ENCODE assay signal across 19 cellular contexts in genomic region chr16:72123426-72123825, GRCh38. TPM values are rescaled to one million over a fixed set of nuclear protein-coding genes. Genes with fewer than 3 reads are reported as not detected.
DNase-seq lines count a peak whose midpoint lies in the region; ATAC-seq and TF ChIP-seq lines count a peak whose summit lies in the region.
"Had no signal": no experiment of that assay in that cellular context is flagged by ENCODE, and none has a peak within 500 bp of the region (broad histone marks: within the 10 kb centered on the region; RNA-seq: fewer than 3 reads in every experiment).

No MANE protein-coding gene starts in this region.

- H2BK5ac ChIP-seq in IMR-90 (ENCODE audit: low read depth, low read length, poor library complexity, severe bottlenecking) = no peak overlapping the region

- no peaks in the 10 kb centered on the region for H3K36me3 Mint-ChIP-seq in stimulated activated effector memory CD8-positive, alpha-beta T cell treated with anti-CD3 and anti-CD28 coated beads, Interleukin-12 subunit alpha, Interleukin-12 subunit beta, amount 100 ng/mL, for 72 hours
- H3K36me3 Mint-ChIP-seq: CD8-positive, alpha-beta T cell had no signal

- H2AFZ ChIP-seq in IMR-90 (replicated peaks; ENCODE audit: low read length, poor library complexity) (peak overlapping the region; percentile 61), osteoblast (ENCODE audit: low read length) (no peak overlapping the region)
- H2AFZ ChIP-seq: GM23338 had no signal

- POLR2A ChIA-PET in IMR-90 (lab: Charles Lee; ENCODE audit: unreplicated experiment) = no interaction called here

- H3K56ac ChIP-seq in IMR-90 (ENCODE audit: extremely low read depth, insufficient read depth, low read length) = no peak overlapping the region

- H4K20me1 ChIP-seq in IMR-90 (ENCODE audit: insufficient read depth, low read length) (0 out of 2 replicates have a peak, but pooled peaks cover 4% of the 10 kb centered on the region), osteoblast (ENCODE audit: insufficient read depth, low read length) (no peaks in the 10 kb centered on the region)
- H4K20me1 ChIP-seq: BLaER1 treated with 17β-estradiol and CSF1 and Interleukin-3, amounts not matched to agents 10 nM and 100 nM had no signal

- H3K9me3 Mint-ChIP-seq in stimulated activated effector memory CD8-positive, alpha-beta T cell treated with anti-CD3 and anti-CD28 coated beads, Interleukin-12 subunit alpha, Interleukin-12 subunit beta, amount 100 ng/mL, for 72 hours = no peaks in the 10 kb centered on the region
- H3K9me3 Mint-ChIP-seq: CD8-positive, alpha-beta T cell; GM23338 had no signal

- dilution Hi-C loops in IMR-90 (cut with HindIII; ENCODE audit: low sequenced_read_pairs, unreplicated experiment) = no loop called here

- no peak overlapping the region for H3K4me3 Mint-ChIP-seq in stimulated activated effector memory CD8-positive, alpha-beta T cell treated with anti-CD3 and anti-CD28 coated beads, Interleukin-12 subunit alpha, Interleukin-12 subunit beta, amount 100 ng/mL, for 72 hours
- H3K4me3 Mint-ChIP-seq: B cell; CD8-positive, alpha-beta T cell; GM23338 had no signal

- intact Hi-C loops in IMR-90 (cut with micrococcal nuclease) = loop anchor here (10.0 kb wide), 4 partner anchors 281 to 1911 kb away; no protein-coding TSS in a partner anchor

- H2AK5ac ChIP-seq in IMR-90 (ENCODE audit: low read depth, low read length) = no peak overlapping the region

- no peak for TF ChIP-seq POLR2A in IMR-90 (IDR thresholded peaks at IDR 0.05; ENCODE audit: low read depth, low read length)

- TF ChIP-seq RAD21 in IMR-90 (IDR thresholded peaks at IDR 0.05; ENCODE audit: low read length) = no peak

- no peak overlapping the region for H2AK9ac ChIP-seq in IMR-90 (replicated peaks; ENCODE audit: low read depth, low read length, poor library complexity)

- H4K91ac ChIP-seq in IMR-90 (ENCODE audit: insufficient read depth, low read depth, low read length) = no peak overlapping the region

- CTCF ChIA-PET in IMR-90 (lab: Yijun Ruan, JAX) = interaction anchor here (1.5 kb wide), 2 partner anchors 350 to 1756 kb away, joined by 3 to 5 read pairs; no protein-coding TSS in a partner anchor

- H3K4me1 ChIP-seq in IMR-90 (ENCODE audit: control insufficient read depth, insufficient read depth, low read length) = no peaks in the 10 kb centered on the region
- no peaks in the 10 kb centered on the region for H3K4me1 ChIP-seq in osteoblast (ENCODE audit: insufficient read depth, low read length)

- no peaks in the 10 kb centered on the region for H3K79me2 ChIP-seq in osteoblast (ENCODE audit: insufficient read depth, low read length)

- no peak overlapping the region for H3K14ac ChIP-seq in IMR-90 (replicated peaks; ENCODE audit: low read depth, low read length)

- H3K27me3 ChIP-seq in IMR-90 (ENCODE audit: control insufficient read depth, insufficient read depth, low read length) = peaks cover 3% of the 10 kb centered on the region; the same call in 1 of the 2 replicates
- H3K27me3 ChIP-seq in osteoblast (ENCODE audit: insufficient read depth, low read length) = no peaks in the 10 kb centered on the region
- H3K27me3 ChIP-seq: BLaER1 treated with 17β-estradiol and CSF1 and Interleukin-3, amounts not matched to agents 10 nM and 100 nM had no signal

- H3K36me3 ChIP-seq in IMR-90 (ENCODE audit: control insufficient read depth, insufficient read depth, low read length) (no peaks in the 10 kb centered on the region), osteoblast (ENCODE audit: insufficient read depth, low read length) (no peaks in the 10 kb centered on the region)

- H2BK15ac ChIP-seq in IMR-90 (ENCODE audit: low read depth, low read length) = no peak overlapping the region

- 53% methylated on average over 3 of the region's 8 CpGs; no CpG with 5 or more reads in 1 of the 2 experiments for WGBS in IMR-90 (ENCODE audit: extremely low coverage in 2 of 2, insufficient read length in 1 of 2), 2 experiments

- no peak overlapping the region for H4K5ac ChIP-seq in IMR-90 (ENCODE audit: low read depth, low read length)

- no peak overlapping the region for H2BK20ac ChIP-seq in IMR-90 (ENCODE audit: low read depth, low read length)

- peak overlapping the region; percentile 63 for H3K27ac Mint-ChIP-seq in stimulated activated effector memory CD8-positive, alpha-beta T cell treated with anti-CD3 and anti-CD28 coated beads, Interleukin-12 subunit alpha, Interleukin-12 subunit beta, amount 100 ng/mL, for 72 hours
- H3K27ac Mint-ChIP-seq: B cell; CD8-positive, alpha-beta T cell; GM23338 had no signal

- no peak overlapping the region for H3K9ac ChIP-seq in IMR-90 (ENCODE audit: low read depth, low read length)

- in situ Hi-C loops in GM13976 (cut with MboI; ENCODE audit: low sequenced_read_pairs, unreplicated experiment) = loop anchor here (10.0 kb wide), 1 partner anchor 341 kb away; no protein-coding TSS in a partner anchor
- in situ Hi-C loops in IMR-90 (cut with MboI; ENCODE audit: low sequenced_read_pairs) = loop anchor here (10.0 kb wide), 1 partner anchor 341 kb away; no protein-coding TSS in a partner anchor

- no peak overlapping the region for H2BK120ac ChIP-seq in IMR-90 (ENCODE audit: low read depth, low read length)

- no TSS peak for BruUV-seq in IMR-90 (replicated peaks; lab: Mats Ljungman, UMichigan)

- no peak overlapping the region for H3K27ac ChIP-seq in IMR-90 (ENCODE audit: insufficient read depth, low read length)
- H3K27ac ChIP-seq in osteoblast (ENCODE audit: low read depth, low read length) = no peak overlapping the region
- H3K27ac ChIP-seq: HL-60 had no signal

- H4K8ac ChIP-seq in IMR-90 (ENCODE audit: low read depth in 2 of 2, low read length in 2 of 2) = no peak overlapping the region

- H3K18ac ChIP-seq in IMR-90 (ENCODE audit: low read depth, low read length) = no peak overlapping the region

- no peak overlapping the region for H3K23ac ChIP-seq in IMR-90 (ENCODE audit: low read depth, low read length)

- no peak for ATAC-seq in IMR-90 (ENCODE audit: low read depth)
- ATAC-seq in stimulated activated effector memory CD8-positive, alpha-beta T cell treated with anti-CD3 and anti-CD28 coated beads, Interleukin-12 subunit alpha, Interleukin-12 subunit beta, amount 100 ng/mL, for 72 hours = no peak
- ATAC-seq: CD8-positive, alpha-beta T cell; GM12878; GM23338 had no signal

- H3K4ac ChIP-seq in IMR-90 (ENCODE audit: low read depth, low read length) = no peak overlapping the region

- H3K79me1 ChIP-seq in IMR-90 (ENCODE audit: low read depth in 1 of 2, low read length in 2 of 2) = no peaks in the 10 kb centered on the region

- H3K9me3 ChIP-seq in IMR-90 (ENCODE audit: control insufficient read depth, insufficient read depth, low read length) (no peaks in the 10 kb centered on the region), osteoblast (ENCODE audit: low read depth, low read length) (no peaks in the 10 kb centered on the region)
- H3K9me3 ChIP-seq: BLaER1 treated with 17β-estradiol and CSF1 and Interleukin-3, amounts not matched to agents 10 nM and 100 nM had no signal

- no peak for TF ChIP-seq CTCF in GM13976 (IDR thresholded peaks at IDR 0.05; ENCODE audit: borderline replicate concordance, control extremely low read depth, extremely low read depth, insufficient read depth, missing control alignments)
- no peak for TF ChIP-seq CTCF in IMR-90 (conservative IDR thresholded peaks at IDR 0.05; ENCODE audit: low read depth, low read length)
- no peak for TF ChIP-seq CTCF in osteoblast (IDR thresholded peaks at IDR 0.05; ENCODE audit: extremely low read depth, low read depth, low read length)

- H3K9me1 ChIP-seq in IMR-90 (ENCODE audit: insufficient read depth, low read length) = no peaks in the 10 kb centered on the region

- H3K4me3 ChIP-seq in IMR-90 (ENCODE audit: insufficient read depth, low read depth, low read length) (no peak overlapping the region), osteoblast (ENCODE audit: insufficient read depth, low read length) (no peak overlapping the region)
- H3K4me3 ChIP-seq: GM12878, GM23338 had no signal

- no peak overlapping the region for H3K4me2 ChIP-seq in IMR-90 (ENCODE audit: low read depth, low read length)
- H3K4me2 ChIP-seq in osteoblast (ENCODE audit: insufficient read depth, low read length) = no peak overlapping the region
- H3K4me2 ChIP-seq: GM23338 had no signal

- H3K4me1 Mint-ChIP-seq in stimulated activated effector memory CD8-positive, alpha-beta T cell treated with anti-CD3 and anti-CD28 coated beads, Interleukin-12 subunit alpha, Interleukin-12 subunit beta, amount 100 ng/mL, for 72 hours = no peaks in the 10 kb centered on the region
- H3K4me1 Mint-ChIP-seq: B cell had no signal

- DNase-seq in GM13976 (ENCODE audit: low spot score) = peak; percentile 12
- DNase-seq in IMR-90 = no peak
- DNase-seq in iPS-NIHi7 (ENCODE audit: extremely low spot score) = peak; percentile 0
- DNase-seq in stimulated activated effector memory CD8-positive, alpha-beta T cell treated with anti-CD3 and anti-CD28 coated beads, Interleukin-12 subunit alpha, Interleukin-12 subunit beta, amount 100 ng/mL, for 72 hours (ENCODE audit: low spot score in 2 of 2) = no peak
- DNase-seq in HuH-7 (ENCODE audit: low spot score) = no peak
- no peak for DNase-seq in hippocampal formation (lab: John Stamatoyannopoulos, UW)
- DNase-seq in osteoblast (ENCODE audit: insufficient read length, low spot score, missing footprints) = no peak
- DNase-seq: Calu3, DMS 273 treated with DMSO at 0.1 percent for 48 hours, DMS53, DND-41, EL, HCEC 1CT had no signal

RNA-seq across cellular contexts. Expression of gene DHX38, which starts 29.8 kb away (rescaled TPM):
- 49.6 and 61.9 TPM in 2 replicates for total RNA-seq in IMR-90 (2012; rRNA removed)
- 43.0 and 45.4 TPM in 2 replicates for polyA plus RNA-seq in IMR-90 (2012; rRNA removed)
- polyA plus RNA-seq in IMR-90 (2012; cell fraction: cytosol; rRNA removed) = 21.9 and 32.9 TPM in 2 replicates
- polyA plus RNA-seq in IMR-90 (2012; cell fraction: nucleus; rRNA removed; ENCODE audit: low replicate concordance) = 142 and 187 TPM in 2 replicates
- 51.4 and 52.7 TPM in 2 replicates for total RNA-seq in osteoblast

RNA-seq across cellular contexts. Expression of gene TXNL4B, which starts 30.0 kb away (rescaled TPM):
- total RNA-seq in IMR-90 (2012; rRNA removed) (5.4 and 6.1 TPM in 2 replicates), osteoblast (9.1 and 12.3 TPM in 2 replicates)
- polyA plus RNA-seq in IMR-90 (2012; rRNA removed) = 7.4 and 8.6 TPM in 2 replicates
- 2.9 and 3.6 TPM in 2 replicates for polyA plus RNA-seq in IMR-90 (2012; cell fraction: cytosol; rRNA removed)
- 2.7 and 7.2 TPM in 2 replicates for polyA plus RNA-seq in IMR-90 (2012; cell fraction: nucleus; rRNA removed; ENCODE audit: low replicate concordance)

RNA-seq across cellular contexts. Expression of gene PMFBP1, which starts 48.5 kb away (rescaled TPM):
- total RNA-seq in IMR-90 (2012; rRNA removed) (under 0.01 TPM in 1 of 2 replicates, not detected in the other), osteoblast (under 0.01 and 0.59 TPM in 2 replicates)
- not detected in 2 replicates for polyA plus RNA-seq in IMR-90 (2012; rRNA removed)
- not detected in 2 replicates for polyA plus RNA-seq in IMR-90 (2012; cell fraction: cytosol; rRNA removed)
- 0.14 TPM in 1 of 2 replicates, not detected in the other for polyA plus RNA-seq in IMR-90 (2012; cell fraction: nucleus; rRNA removed; ENCODE audit: low replicate concordance)

Comparison
In these comparisons a context has a peak if more than half of its experiments do, and no peak if none do; other contexts are left out.
1. DNase-seq: peak in GM13976 (single experiment) and iPS-NIHi7 (single experiment); none in IMR-90 (single experiment), stimulated activated effector memory CD8-positive, alpha-beta T cell treated with anti-CD3 and anti-CD28 coated beads, Interleukin-12 subunit alpha, Interleukin-12 subunit beta, amount 100 ng/mL, for 72 hours (0 of 2), HuH-7 (single experiment), hippocampal formation (0 of 2) and osteoblast (single experiment).